ENCODE assay signal across 17 cellular contexts in genomic region chr7:16411391-16411790, GRCh38. TPM values are rescaled to one million over a fixed set of nuclear protein-coding genes. Genes with fewer than 3 reads are reported as not detected.
"Had no signal": no experiment of that assay in that cellular context is flagged by ENCODE, and none has a peak within 500 bp of the region (broad histone marks: within the 10 kb centered on the region; RNA-seq: fewer than 3 reads in every experiment).

No MANE protein-coding gene starts in this region.

- H3K9me3 ChIP-seq: esophagus squamous epithelium, heart left ventricle, right atrium auricular region, stomach had no signal

- H3K9me3 Mint-ChIP-seq: activated CD4-positive, alpha-beta memory T cell treated with anti-CD3 and anti-CD28 coated beads for 36 hours; activated T-cell treated with anti-CD3 and anti-CD28 coated beads, Interleukin-2, amount 50 U/mL, for 4 hours; mesothelial cell of epicardium; T-helper 2 cell treated with Interferon-gamma antibody and Interleukin-4, amounts not matched to agents 5 μg/mL and 100 μg/mL, for 36 hours had no signal

- H3K27me3 Mint-ChIP-seq: activated CD4-positive, alpha-beta memory T cell treated with anti-CD3 and anti-CD28 coated beads for 36 hours had no signal

- DNase-seq: activated CD4-positive, alpha-beta memory T cell treated with anti-CD3 and anti-CD28 coated beads for 36 hours; activated CD4-positive, CD25-positive, alpha-beta regulatory T cell treated with anti-CD3 and anti-CD28 coated beads, Interleukin-2, amount 50 U/mL, for 72 hours; activated effector memory CD4-positive, alpha-beta T cell treated with anti-CD3 and anti-CD28 coated beads, Interleukin-2, amount 50 U/mL, for 16 hours; activated T-cell treated with anti-CD3 and anti-CD28 coated beads, Interleukin-2, amount 50 U/mL, for 4 hours; amygdala; brain microvascular endothelial cell; dorsolateral prefrontal cortex; esophagus squamous epithelium; foreskin melanocyte; heart left ventricle; kidney; small intestine; stomach had no signal

- H3K36me3 ChIP-seq: brain microvascular endothelial cell, esophagus squamous epithelium, heart left ventricle, right atrium auricular region, stomach had no signal

- H3K36me3 Mint-ChIP-seq: activated CD4-positive, alpha-beta memory T cell treated with anti-CD3 and anti-CD28 coated beads for 36 hours; activated naive CD8-positive, alpha-beta T cell; mesothelial cell of epicardium had no signal

- H3K27ac Mint-ChIP-seq: activated CD4-positive, alpha-beta memory T cell treated with anti-CD3 and anti-CD28 coated beads for 36 hours; activated naive CD8-positive, alpha-beta T cell; mesothelial cell of epicardium; T-helper 2 cell treated with Interferon-gamma antibody and Interleukin-4, amounts not matched to agents 5 μg/mL and 100 μg/mL, for 36 hours had no signal

- H3K27ac ChIP-seq: brain microvascular endothelial cell, dorsolateral prefrontal cortex, esophagus squamous epithelium, right atrium auricular region, stomach had no signal

- H3K27me3 ChIP-seq: brain microvascular endothelial cell, dorsolateral prefrontal cortex, esophagus squamous epithelium, right atrium auricular region, stomach had no signal

- H3K4me3 Mint-ChIP-seq: activated CD4-positive, alpha-beta memory T cell treated with anti-CD3 and anti-CD28 coated beads for 36 hours; activated naive CD8-positive, alpha-beta T cell; activated T-cell treated with anti-CD3 and anti-CD28 coated beads, Interleukin-2, amount 50 U/mL, for 4 hours; mesothelial cell of epicardium; T-helper 2 cell treated with Interferon-gamma antibody and Interleukin-4, amounts not matched to agents 5 μg/mL and 100 μg/mL, for 36 hours had no signal

- H3K4me3 ChIP-seq: dorsolateral prefrontal cortex, esophagus squamous epithelium, heart left ventricle, right atrium auricular region, stomach had no signal

- ATAC-seq: activated T-cell treated with anti-CD3 and anti-CD28 coated beads, Interleukin-2, amount 50 U/mL, for 4 hours; heart left ventricle had no signal

RNA-seq across cellular contexts. Expression of gene SOSTDC1, which starts 54.1 kb away (rescaled TPM):
- total RNA-seq: activated CD4-positive, alpha-beta memory T cell treated with anti-CD3 and anti-CD28 coated beads for 36 hours; activated T-cell treated with anti-CD3 and anti-CD28 coated beads, Interleukin-2, amount 50 U/mL, for 4 hours had no signal
